Comparison of ENCODE assay signal across 8 cellular contexts in genomic region chr3:32510075-32510724, GRCh38.
DNase-seq lines count a peak whose midpoint lies in the region; ATAC-seq and TF ChIP-seq lines count a peak whose summit lies in the region.

No MANE protein-coding gene starts in this region.

- TF ChIP-seq CTCF in AG09309 (IDR thresholded peaks at IDR 0.05; ENCODE audit: control insufficient read depth, insufficient read depth, low read depth, low read length, missing control alignments), result peak; percentile 73

- ATAC-seq in GM18520 (IDR thresholded peaks at IDR 0.05; ENCODE audit: unreplicated experiment) (peak; percentile 33), HG03135 (IDR thresholded peaks at IDR 0.05; ENCODE audit: unreplicated experiment) (peak; percentile 80)

- no peak overlapping the region for H3K4me3 ChIP-seq in AG09309 (ENCODE audit: control insufficient read depth, low read depth, low read length)

- DNase-seq in AG09309 (ENCODE audit: low read depth) (no peak), NCI-H526 (lab: John Stamatoyannopoulos, UW) (peak; percentile 47 to 80), ecto neural progenitor cell (ENCODE audit: low spot score) (peak; percentile 70), medulla oblongata (ENCODE audit: extremely low spot score) (peak; percentile 94)
- peak; percentile 13 to 36 for DNase-seq in activated CD4-positive, alpha-beta T cell treated with anti-CD3 and anti-CD28 coated beads, Interleukin-2, amount 50 U/mL, for 24 hours (ENCODE audit: low read depth in 1 of 2, low spot score in 1 of 2)
- DNase-seq in stimulated activated CD8-positive, alpha-beta memory T cell treated with anti-CD3 and anti-CD28 coated beads, Interleukin-4, amount 100 ng/mL, for 1 hour (ENCODE audit: low read depth in 2 of 2, low spot score in 1 of 2), result peak; percentile 11 to 31
